ENCODE assay signal across 8 cellular contexts in genomic region chr22:41682033-41682807, GRCh38. TPM values are rescaled to one million over a fixed set of nuclear protein-coding genes. Genes with fewer than 3 reads are reported as not detected.
DNase-seq lines count a peak whose midpoint lies in the region; ATAC-seq and TF ChIP-seq lines count a peak whose summit lies in the region.

No MANE protein-coding gene starts in this region.

- peaks cover 11% of the 10 kb centered on the region for H3K4me1 ChIP-seq in CD8-positive, alpha-beta memory T cell (ENCODE audit: insufficient read depth, low read length)
- H3K4me1 ChIP-seq in smooth muscle cell (ENCODE audit: low read depth) = peaks cover 3% of the 10 kb centered on the region

- peak overlapping the region; percentile 73 for H3K4me3 ChIP-seq in CD8-positive, alpha-beta memory T cell (ENCODE audit: low read length)
- H3K4me3 ChIP-seq in smooth muscle cell = peak overlapping the region; percentile 67

- H3K36me3 Mint-ChIP-seq in CD8-positive, alpha-beta memory T cell = peaks cover 6 to 34% (median 11%) of the 10 kb centered on the region in 3 donors
- peaks cover 45% of the 10 kb centered on the region for H3K36me3 Mint-ChIP-seq in activated B cell treated with CpG ODN at 0.5 μM for 24 hours (ENCODE audit: low read depth)

- peaks cover 23 to 61% (median 43%) of the 10 kb centered on the region in 3 donors for H3K4me1 Mint-ChIP-seq in CD8-positive, alpha-beta memory T cell
- H3K4me1 Mint-ChIP-seq in activated B cell treated with CpG ODN at 0.5 μM for 24 hours = peaks cover 21% of the 10 kb centered on the region

- peak overlapping the region; percentile 85 for H3K4me2 ChIP-seq in smooth muscle cell

- WGBS in smooth muscle cell (ENCODE audit: low lambda C conversion rate) = 38% methylated on average over 49 of the region's 50 CpGs

- POLR2A ChIA-PET in CD8-positive, alpha-beta memory T cell (lab: Charles Lee) = no interaction called here
- POLR2A ChIA-PET in activated B cell treated with CpG ODN at 0.5 μM for 24 hours (lab: Charles Lee) = interaction anchor here (0.6 to 2.6 kb wide), 2 partner anchors 15 to 243 kb away, joined by 3 to 12 read pairs; no protein-coding TSS in a partner anchor

- DNase-seq in CD8-positive, alpha-beta memory T cell = peak; percentile 76 to 90 (median 81)
- peak; percentile 29 to 43 for DNase-seq in NCI-H1930 (lab: John Stamatoyannopoulos, UW)
- DNase-seq in activated B cell treated with CpG ODN at 0.5 μM for 24 hours = peak; percentile 87
- peak in 60 of 61 donors; percentile 3 to 87 (median 70) for DNase-seq in caudate nucleus (lab: John Stamatoyannopoulos, UW)
- peak; percentile 88 for DNase-seq in iris pigment epithelial cell (ENCODE audit: low read depth)
- DNase-seq in smooth muscle cell (lab: John Stamatoyannopoulos, UW; ENCODE audit: unreplicated experiment) = peak; percentile 37

- peak overlapping the region; percentile 85 for H3K27ac ChIP-seq in CD8-positive, alpha-beta memory T cell (ENCODE audit: low read depth, low read length)
- H3K27ac ChIP-seq in caudate nucleus (ENCODE audit: low read depth, low read length) (peak overlapping the region; percentile 56), smooth muscle cell (ENCODE audit: low read depth) (peak overlapping the region; percentile 87)

- ATAC-seq in GM21737 (IDR thresholded peaks at IDR 0.05; ENCODE audit: unreplicated experiment) (peak; percentile 70), activated B cell treated with CpG ODN at 0.5 μM for 24 hours (ENCODE audit: low read depth) (peak; percentile 87), GM18519 (IDR thresholded peaks at IDR 0.05; ENCODE audit: low FRiP score, unreplicated experiment) (no peak)

- H3K36me3 ChIP-seq in CD8-positive, alpha-beta memory T cell (ENCODE audit: insufficient read depth, low read length) = peaks cover 27% of the 10 kb centered on the region
- H3K36me3 ChIP-seq in smooth muscle cell (ENCODE audit: low read depth) = peaks cover 10% of the 10 kb centered on the region

- H3K27me3 ChIP-seq in CD8-positive, alpha-beta memory T cell (ENCODE audit: insufficient read depth, low read length, poor library complexity, severe bottlenecking) = no peaks in the 10 kb centered on the region
- no peaks in the 10 kb centered on the region for H3K27me3 ChIP-seq in smooth muscle cell (ENCODE audit: low read depth)

- intact Hi-C loops in activated B cell treated with CpG ODN at 0.5 μM for 24 hours (cut with micrococcal nuclease) = no loop called here

- H3K9me3 ChIP-seq in CD8-positive, alpha-beta memory T cell (ENCODE audit: low read length) = no peaks in the 10 kb centered on the region
- H3K9me3 ChIP-seq in smooth muscle cell (replicated peaks; ENCODE audit: low read depth) = no peaks in the 10 kb centered on the region

- CTCF ChIA-PET in CD8-positive, alpha-beta memory T cell (lab: Charles Lee) = interaction anchor here (1.1 to 2.8 kb wide), 3 partner anchors 15 to 17 kb away, joined by 3 to 14 read pairs (median 4); no protein-coding TSS in a partner anchor
- CTCF ChIA-PET in activated B cell treated with CpG ODN at 0.5 μM for 24 hours (lab: Charles Lee) = interaction anchor here (1.7 kb wide), 1 partner anchor 15 kb away, joined by 4 read pairs; no protein-coding TSS in a partner anchor

- H3K9me3 Mint-ChIP-seq in CD8-positive, alpha-beta memory T cell = peaks cover 0 to 3% (median 0%) of the 10 kb centered on the region in 5 donors
- no peaks in the 10 kb centered on the region for H3K9me3 Mint-ChIP-seq in activated B cell treated with CpG ODN at 0.5 μM for 24 hours

- peaks cover 0 to 2% of the 10 kb centered on the region in 2 donors for H3K27me3 Mint-ChIP-seq in CD8-positive, alpha-beta memory T cell
- H3K27me3 Mint-ChIP-seq in activated B cell treated with CpG ODN at 0.5 μM for 24 hours = no peaks in the 10 kb centered on the region

- peak overlapping the region; percentile 94 to 99 (median 99) for H3K4me3 Mint-ChIP-seq in CD8-positive, alpha-beta memory T cell
- H3K4me3 Mint-ChIP-seq in activated B cell treated with CpG ODN at 0.5 μM for 24 hours = peak overlapping the region; percentile 94

- H3K27ac Mint-ChIP-seq in CD8-positive, alpha-beta memory T cell = peak overlapping the region; percentile 98 to 100 (median 100)
- peak overlapping the region; percentile 95 for H3K27ac Mint-ChIP-seq in activated B cell treated with CpG ODN at 0.5 μM for 24 hours

- H2AFZ ChIP-seq in smooth muscle cell (ENCODE audit: low read depth) = peak overlapping the region; percentile 16

- H3F3A ChIP-seq in smooth muscle cell (ENCODE audit: low read depth) = no peaks in the 10 kb centered on the region

- peak overlapping the region; percentile 82 for H3K9ac ChIP-seq in smooth muscle cell (ENCODE audit: low read depth)

- H3K79me2 ChIP-seq in smooth muscle cell (ENCODE audit: low read depth) = peaks cover 89% of the 10 kb centered on the region

- TF ChIP-seq CTCF in activated B cell treated with CpG ODN at 0.5 μM for 24 hours (IDR thresholded peaks at IDR 0.05) (no peak), smooth muscle cell (IDR thresholded peaks at IDR 0.05; ENCODE audit: borderline replicate concordance, insufficient read depth, poor library complexity, severe bottlenecking) (no peak)

- peaks cover 66% of the 10 kb centered on the region for H4K20me1 ChIP-seq in smooth muscle cell (ENCODE audit: low read depth)

RNA-seq across cellular contexts. Expression of gene SNU13, which starts 6.4 kb away (rescaled TPM):
- total RNA-seq in CD8-positive, alpha-beta memory T cell = 100 to 1,000 TPM; 315 to 324 TPM
- polyA plus RNA-seq in CD8-positive, alpha-beta memory T cell = 270 TPM
- total RNA-seq in activated B cell treated with CpG ODN at 0.5 μM for 24 hours (157 and 165 TPM in 2 replicates), smooth muscle cell (98.2 and 142 TPM in 2 replicates)
- 239 and 250 TPM in 2 replicates for polyA plus RNA-seq in smooth muscle cell

RNA-seq across cellular contexts. Expression of gene MEI1, which starts 17.1 kb away (rescaled TPM):
- 10 to 100 TPM; 33.9 to 36.3 TPM for total RNA-seq in CD8-positive, alpha-beta memory T cell
- polyA plus RNA-seq in CD8-positive, alpha-beta memory T cell = 150 TPM
- total RNA-seq in activated B cell treated with CpG ODN at 0.5 μM for 24 hours (28.9 and 31.3 TPM in 2 replicates), smooth muscle cell (0.18 and 0.49 TPM in 2 replicates)
- polyA plus RNA-seq in smooth muscle cell = 2.6 and 3.2 TPM in 2 replicates

Comparison
In these comparisons a context has a peak if more than half of its experiments do, and no peak if none do; other contexts are left out.
1. DNase-seq: peak in every context shown above with its lines; median percentile 88 in iris pigment epithelial cell; 87 in activated B cell treated with CpG ODN at 0.5 μM for 24 hours; 81 in CD8-positive, alpha-beta memory T cell; 70 in caudate nucleus; 37 in smooth muscle cell; 36 in NCI-H1930.
2. RNA of gene MEI1, which starts 17.1 kb away (total RNA-seq): 33.9 to 36.3 TPM in CD8-positive, alpha-beta memory T cell and 28.9 to 31.3 TPM in activated B cell treated with CpG ODN at 0.5 μM for 24 hours; 0.18 to 0.49 TPM in smooth muscle cell; every median in the first group is over 10 times any median in the second.
3. Peak in every context shown above with its lines, with median percentiles within 50 percentile points of each other: H3K27ac ChIP-seq.